22 cellular contexts compared by ENCODE assay signal in genomic region chr15:53721334-53722087, GRCh38. TPM values are rescaled to one million over a fixed set of nuclear protein-coding genes. Genes with fewer than 3 reads are reported as not detected.
A peak's percentile ranks its signal among the peaks of the same experiment; 100 is the strongest.
DNase-seq lines count a peak whose midpoint lies in the region; ATAC-seq, FAIRE-seq and TF ChIP-seq lines count a peak whose summit lies in the region.
"Had no signal": no experiment of that assay in that cellular context is flagged by ENCODE, and none has a peak within 500 bp of the region (broad histone marks: within the 10 kb centered on the region; RNA-seq: fewer than 3 reads in every experiment).

No MANE protein-coding gene starts in this region.

- DNase-seq in A549 (ENCODE audit: low read depth in 1 of 2, low spot score in 1 of 2), result no peak
- DNase-seq in kidney, result no peak
- DNase-seq in right lobe of liver, result no peak
- no peak for DNase-seq in A172 (ENCODE audit: low spot score)
- no peak for DNase-seq in DMS 273 (lab: John Stamatoyannopoulos, UW; ENCODE audit: unreplicated experiment)
- DNase-seq: 8988T; ACHN; BE2C; C1 segment of cervical spinal cord; CD4-positive, alpha-beta memory T cell; CD4-positive, CD25-positive, alpha-beta regulatory T cell; CD8-positive, alpha-beta memory T cell; COR-L47; DMS79 treated with DMSO at 0.1 percent for 48 hours; GF-D8 had no signal

- no peak for FAIRE-seq in A549 (lab: Jason Lieb, UNC)
- FAIRE-seq in kidney (lab: Jason Lieb, UNC), result peak; percentile 72
- FAIRE-seq: G401.6, GM12891, GM19239 had no signal

- H3K27me3 ChIP-seq in right lobe of liver, result no peaks in the 10 kb centered on the region
- H3K27me3 ChIP-seq: BLaER1 had no signal

- TF ChIP-seq RAD21 in A549 (conservative IDR thresholded peaks at IDR 0.05 in 1 of 2, IDR thresholded peaks at IDR 0.05 in 1 of 2), result no peak

- no peak overlapping the region for H3K9ac ChIP-seq in kidney (ENCODE audit: low read length in 2 of 2)
- H3K9ac ChIP-seq: BLaER1 had no signal

- CTCF ChIA-PET in A549 (lab: Yijun Ruan, JAX), result no interaction called here

- no peak overlapping the region for H3K4me3 ChIP-seq in A549
- no peak overlapping the region for H3K4me3 ChIP-seq in kidney (ENCODE audit: low read length in 2 of 2)
- H3K4me3 ChIP-seq in right lobe of liver, result peak overlapping the region in 2 of 3 donors; percentile 35 to 44
- H3K4me3 ChIP-seq: BLaER1 had no signal

- no peaks in the 10 kb centered on the region for H3K9me3 ChIP-seq in A549
- H3K9me3 ChIP-seq in kidney (ENCODE audit: control insufficient read depth in 1 of 2, low read length in 2 of 2), result no peaks in the 10 kb centered on the region
- H3K9me3 ChIP-seq in right lobe of liver, result no peaks in the 10 kb centered on the region
- H3K9me3 ChIP-seq: BE2C, BLaER1 had no signal

- no peak for TF ChIP-seq EP300 in A549 (IDR thresholded peaks at IDR 0.05)

- peaks cover 3 to 8% of the 10 kb centered on the region in 2 donors for H3K36me3 ChIP-seq in kidney (ENCODE audit: control insufficient read depth in 1 of 2, insufficient read depth in 2 of 2, low read length in 2 of 2)
- no peaks in the 10 kb centered on the region for H3K36me3 ChIP-seq in right lobe of liver
- H3K36me3 ChIP-seq: BE2C, BLaER1 had no signal

- intact Hi-C loops in kidney (cut with DNase I), result no loop called here
- intact Hi-C loops in right lobe of liver (cut with DNase I), result no loop called here

- TF ChIP-seq CTCF in A549 (IDR thresholded peaks at IDR 0.05) (no peak), kidney (IDR thresholded peaks at IDR 0.05; ENCODE audit: borderline replicate concordance, extremely low read depth, insufficient read depth) (no peak), right lobe of liver (IDR thresholded peaks at IDR 0.05) (no peak)

- ATAC-seq in A549 (no peak), right lobe of liver (peak; percentile 77 to 89 (median 82)), HG03095 (IDR thresholded peaks at IDR 0.05; ENCODE audit: unreplicated experiment) (no peak)

- 71% methylated on average over 3 of the region's 3 CpGs for WGBS in A549 (ENCODE audit: missing lambda C conversion rate)
- WGBS in right lobe of liver (ENCODE audit: insufficient coverage, low coverage, low lambda C conversion rate, missing lambda C conversion rate), result 32% methylated on average over 3 of the region's 3 CpGs

- no peak overlapping the region for H3K4me2 ChIP-seq in A549
- H3K4me2 ChIP-seq: BLaER1 had no signal

- TF ChIP-seq POLR2A in A549 (IDR thresholded peaks at IDR 0.05; ENCODE audit: low read length) (no peak), right lobe of liver (IDR thresholded peaks at IDR 0.05) (no peak)

- H3K4me1 ChIP-seq in A549 (peaks cover 3% of the 10 kb centered on the region; the same call in 2 of the 3 replicates), kidney (ENCODE audit: control insufficient read depth in 1 of 2, insufficient read depth in 1 of 2, low read depth in 1 of 2, low read length in 2 of 2) (peaks cover 0 to 10% of the 10 kb centered on the region in 2 donors), right lobe of liver (peaks cover 0 to 10% (median 4%) of the 10 kb centered on the region in 4 donors)
- H3K4me1 ChIP-seq: BE2C, BLaER1 had no signal

- POLR2A ChIA-PET in A549 (lab: Yijun Ruan, JAX), result no interaction called here

- H3K27ac ChIP-seq in A549 (no peak overlapping the region), kidney (ENCODE audit: low read depth in 2 of 2, low read length in 2 of 2) (peak overlapping the region; percentile 2 to 74), right lobe of liver (peak overlapping the region; percentile 44 to 88 (median 71))
- H3K27ac ChIP-seq: BLaER1 had no signal

TF ChIP-seq in A549, 52 proteins besides CTCF, POLR2A, EP300 and RAD21:
- TF ChIP-seq FOSL2 (IDR thresholded peaks at IDR 0.05), result no peak
- no peak for TF ChIP-seq FOSL2 (CRISPR knock-in tag; IDR thresholded peaks at IDR 0.05)
- TF ChIP-seq ZC3H11A (IDR thresholded peaks at IDR 0.05), result peak; percentile 22; the same call in 1 of the 2 replicates
- TF ChIP-seq MYC (IDR thresholded peaks at IDR 0.05; ENCODE audit: borderline replicate concordance, low read length), result no peak
- TF ChIP-seq PHF8 (IDR thresholded peaks at IDR 0.05; ENCODE audit: borderline replicate concordance, low read depth), result no peak

RNA-seq across cellular contexts. Expression of gene WDR72, which starts 38.0 kb away (rescaled TPM):
- polyA plus RNA-seq in A549 (2011; rRNA removed) (24.6 and 28.5 TPM in 2 replicates), A549 (2017; fragmentation: RNase III; extraction: RNeasy Plus Mini Kit Qiagen cat#74134 plus additional on column Dnase treatment) (11.1 to 12.3 TPM (median 12.0 TPM) in 3 replicates), kidney (ENCODE audit: insufficient read depth, low read depth, low replicate concordance) (60.0 TPM)
- polyA plus RNA-seq in A549 (2012; cell fraction: cytosol; rRNA removed), result 4.2 and 5.5 TPM in 2 replicates
- polyA plus RNA-seq in A549 (2012; cell fraction: nucleus; rRNA removed), result 5.5 and 6.4 TPM in 2 replicates
- 27.8 and 30.6 TPM in 2 replicates for polyA minus RNA-seq in A549 (2011; rRNA and poly(A)+ RNA removed)
- total RNA-seq in kidney (55.7 TPM), right lobe of liver (10 to 100 TPM; 12.0 to 26.5 (median 22.4) TPM)
- total RNA-seq in A172 (2014; rRNA removed; shearing (Covaris generic)), result not detected in 2 replicates
- total RNA-seq: A673; CD4-positive, alpha-beta memory T cell; CD4-positive, CD25-positive, alpha-beta regulatory T cell; CD8-positive, alpha-beta memory T cell had no signal
- polyA plus RNA-seq: CD14-positive monocyte; CD4-positive, alpha-beta memory T cell; CD4-positive, CD25-positive, alpha-beta regulatory T cell; CD8-positive, alpha-beta memory T cell had no signal

Comparison
In these comparisons a context has a peak if more than half of its experiments do, and no peak if none do; other contexts are left out.
1. ATAC-seq: peak in right lobe of liver (4 of 4); none in A549 (0 of 2) and HG03095 (single experiment).
2. H3K27ac ChIP-seq: peak in kidney (2 of 2) and right lobe of liver (3 of 3); none in A549 (0 of 2).
3. H3K4me3 ChIP-seq: peak in right lobe of liver (2 of 3); none in A549 (single experiment) and kidney (0 of 2).
4. RNA of gene WDR72, which starts 38.0 kb away (total RNA-seq): 55.7 TPM in kidney (single experiment) and 12.0 to 26.5 TPM in right lobe of liver; not detected in A172; every median in the first group is over 10 times any median in the second.